1 cellular context compared by ENCODE assay signal in genomic region chr14:32252030-32252670, GRCh38.
TF ChIP-seq lines count a peak whose summit lies in the region.

No MANE protein-coding gene starts in this region.

TF ChIP-seq in HepG2, 621 proteins besides CTCF, POLR2A, EP300 and RAD21 (continued from another document and continues in another):
- TF ChIP-seq MXD1 (CRISPR knock-in tag; IDR thresholded peaks at IDR 0.05), result no peak
- no peak for TF ChIP-seq RXRA (CRISPR knock-in tag; IDR thresholded peaks at IDR 0.05)
- TF ChIP-seq CREM (IDR thresholded peaks at IDR 0.05), result no peak
- no peak for TF ChIP-seq CREM (CRISPR knock-in tag; IDR thresholded peaks at IDR 0.05)
- no peak for TF ChIP-seq ZNF83 (CRISPR knock-in tag; IDR thresholded peaks at IDR 0.05; ENCODE audit: borderline replicate concordance)
- TF ChIP-seq SIX1 (CRISPR knock-in tag; IDR thresholded peaks at IDR 0.05; ENCODE audit: borderline replicate concordance), result peak; percentile 73
- no peak for TF ChIP-seq DMAP1 (CRISPR knock-in tag; IDR thresholded peaks at IDR 0.05)
- no peak for TF ChIP-seq AGO2 (optimal IDR thresholded peaks at IDR 0.05; ENCODE audit: low read depth, low read length)
- no peak for TF ChIP-seq E2F5 (CRISPR knock-in tag; conservative IDR thresholded peaks at IDR 0.05)
- no peak for TF ChIP-seq ZBTB2 (CRISPR knock-in tag; IDR thresholded peaks at IDR 0.05; ENCODE audit: low read depth)
- TF ChIP-seq ZFP36L2 (CRISPR knock-in tag; IDR thresholded peaks at IDR 0.05), result no peak
- no peak for TF ChIP-seq NR2C2 (CRISPR knock-in tag; IDR thresholded peaks at IDR 0.05; ENCODE audit: borderline replicate concordance)
- no peak for TF ChIP-seq ZNF570 (CRISPR knock-in tag; IDR thresholded peaks at IDR 0.05; ENCODE audit: borderline replicate concordance)
- TF ChIP-seq ZNF335 (CRISPR knock-in tag; IDR thresholded peaks at IDR 0.05), result 0 out of 2 replicates have a peak, but pooled peaks have one; percentile 56
- TF ChIP-seq ZNF382 (CRISPR knock-in tag; IDR thresholded peaks at IDR 0.05; ENCODE audit: borderline replicate concordance), result no peak
- TF ChIP-seq SP1 (IDR thresholded peaks at IDR 0.05), result no peak
- TF ChIP-seq SP1 (CRISPR knock-in tag; IDR thresholded peaks at IDR 0.05), result no peak
- no peak for TF ChIP-seq ZNF503 (CRISPR knock-in tag; IDR thresholded peaks at IDR 0.05)
- TF ChIP-seq ZNF777 (CRISPR knock-in tag; IDR thresholded peaks at IDR 0.05), result no peak
- no peak for TF ChIP-seq KAT2B (IDR thresholded peaks at IDR 0.05; ENCODE audit: borderline replicate concordance, low read depth, low read length)
- no peak for TF ChIP-seq ZNF605 (CRISPR knock-in tag; IDR thresholded peaks at IDR 0.05)
- no peak for TF ChIP-seq SYNCRIP (IDR thresholded peaks at IDR 0.05; ENCODE audit: insufficient read depth, low read depth, low read length)
- no peak for TF ChIP-seq AFF4 (CRISPR knock-in tag; IDR thresholded peaks at IDR 0.05)
- TF ChIP-seq RERE (CRISPR knock-in tag; IDR thresholded peaks at IDR 0.05; ENCODE audit: low read depth), result no peak
- TF ChIP-seq CBX1 (IDR thresholded peaks at IDR 0.05; ENCODE audit: low read depth), result peak; percentile 82
- TF ChIP-seq SRY (CRISPR knock-in tag; IDR thresholded peaks at IDR 0.05), result no peak
- no peak for TF ChIP-seq KIAA2018 (CRISPR knock-in tag; IDR thresholded peaks at IDR 0.05; ENCODE audit: borderline replicate concordance)
- no peak for TF ChIP-seq GFI1 (CRISPR knock-in tag; IDR thresholded peaks at IDR 0.05; ENCODE audit: borderline replicate concordance)
- TF ChIP-seq KLF11 (CRISPR knock-in tag; IDR thresholded peaks at IDR 0.05), result no peak; the same call in 1 of the 2 replicates
- TF ChIP-seq TCF7 (IDR thresholded peaks at IDR 0.05; ENCODE audit: low read depth), result no peak
- TF ChIP-seq ZNF704 (CRISPR knock-in tag; IDR thresholded peaks at IDR 0.05; ENCODE audit: borderline replicate concordance), result no peak
- peak; percentile 75 for TF ChIP-seq GATAD2A (CRISPR knock-in tag; IDR thresholded peaks at IDR 0.05)
- TF ChIP-seq FOXC1 (CRISPR knock-in tag; IDR thresholded peaks at IDR 0.05; ENCODE audit: borderline replicate concordance), result no peak; the same call in 1 of the 2 replicates
- TF ChIP-seq SRF (IDR thresholded peaks at IDR 0.05; ENCODE audit: low read depth, low read length), result no peak
